1 cellular context compared by ENCODE assay signal in genomic region chr4:25937801-25938200, GRCh38.
TF ChIP-seq lines count a peak whose summit lies in the region.

No MANE protein-coding gene starts in this region.

TF ChIP-seq in GM23338, 12 proteins besides CTCF, POLR2A, EP300 and RAD21 (continued from another document):
- TF ChIP-seq REST (IDR thresholded peaks at IDR 0.05; ENCODE audit: unreplicated experiment) (no peak), POLR2AphosphoS5 (IDR thresholded peaks at IDR 0.05; ENCODE audit: low read depth) (no peak), ZNF462 (CRISPR knock-in tag; IDR thresholded peaks at IDR 0.05) (no peak), NANOG (IDR thresholded peaks at IDR 0.05; ENCODE audit: borderline replicate concordance) (no peak), CREB1 (CRISPR knock-in tag; IDR thresholded peaks at IDR 0.05; ENCODE audit: low read depth) (no peak), EZH2 (IDR thresholded peaks at IDR 0.05; ENCODE audit: low read depth, unreplicated experiment) (no peak), EZH2phosphoT487 (IDR thresholded peaks at IDR 0.05; ENCODE audit: unreplicated experiment) (no peak)
- TF ChIP-seq, protein P1, sequence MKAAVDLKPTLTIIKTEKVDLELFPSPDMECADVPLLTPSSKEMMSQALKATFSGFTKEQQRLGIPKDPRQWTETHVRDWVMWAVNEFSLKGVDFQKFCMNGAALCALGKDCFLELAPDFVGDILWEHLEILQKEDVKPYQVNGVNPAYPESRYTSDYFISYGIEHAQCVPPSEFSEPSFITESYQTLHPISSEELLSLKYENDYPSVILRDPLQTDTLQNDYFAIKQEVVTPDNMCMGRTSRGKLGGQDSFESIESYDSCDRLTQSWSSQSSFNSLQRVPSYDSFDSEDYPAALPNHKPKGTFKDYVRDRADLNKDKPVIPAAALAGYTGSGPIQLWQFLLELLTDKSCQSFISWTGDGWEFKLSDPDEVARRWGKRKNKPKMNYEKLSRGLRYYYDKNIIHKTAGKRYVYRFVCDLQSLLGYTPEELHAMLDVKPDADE (IDR thresholded peaks at IDR 0.05), result no peak
